In the genomic region with DNA sequence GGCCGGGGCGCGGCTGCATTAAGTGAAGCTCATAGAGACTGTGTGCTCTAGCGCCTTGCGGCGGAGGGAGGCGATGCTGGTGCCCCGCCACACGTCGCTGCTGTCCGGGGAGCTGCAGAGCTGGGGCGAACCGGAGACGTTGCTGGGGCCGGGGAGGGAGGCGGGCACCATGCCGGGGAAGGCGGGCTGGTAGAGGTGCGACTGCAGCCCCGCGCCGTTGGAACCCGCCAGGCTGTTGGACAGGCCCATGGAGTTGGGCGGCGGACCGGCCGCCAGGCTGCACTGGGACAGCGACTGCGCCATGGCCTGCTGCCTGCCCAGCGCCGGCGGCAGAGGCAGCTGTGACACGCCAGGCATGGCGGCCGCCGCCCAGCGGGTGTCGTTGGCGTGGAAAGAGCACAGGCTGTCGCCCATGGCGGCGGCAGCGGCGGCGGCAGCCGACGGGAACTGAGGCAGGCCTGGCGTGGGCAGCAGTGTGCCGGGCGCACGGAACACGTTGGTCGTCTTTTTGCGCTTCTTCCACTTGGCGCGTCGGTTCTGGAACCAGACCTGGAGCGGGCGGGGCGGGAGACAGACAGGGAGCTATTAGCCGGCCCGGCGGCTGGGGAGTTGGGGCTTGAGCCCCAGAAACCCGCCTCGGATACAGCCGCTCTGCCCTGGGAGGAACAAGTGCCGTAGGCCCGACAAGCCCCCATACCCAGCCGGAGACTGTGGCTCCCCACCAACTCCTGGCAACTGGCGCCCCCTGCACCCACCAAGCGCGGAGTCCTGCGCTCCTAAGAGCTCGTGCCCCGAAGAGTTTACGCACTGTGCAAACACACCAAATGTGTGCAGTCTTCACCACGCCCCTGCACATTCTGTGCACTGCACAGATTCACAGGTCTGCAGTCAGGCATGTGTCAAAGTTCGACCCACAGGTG, we compare ENCODE assay signal across 8 cellular contexts. TPM values are rescaled to one million over a fixed set of nuclear protein-coding genes. Genes with fewer than 3 reads are reported as not detected.
DNase-seq lines count a peak whose midpoint lies in the region; ATAC-seq, FAIRE-seq and TF ChIP-seq lines count a peak whose summit lies in the region.

No MANE protein-coding gene starts in this region.

- H3K27ac ChIP-seq in OCI-LY7 (ENCODE audit: low read depth, low read length, poor library complexity, severe bottlenecking) (no peak overlapping the region), GM12878 (ENCODE audit: control insufficient read depth, insufficient read depth) (peak overlapping the region; percentile 78)

- FAIRE-seq in GM12878 (lab: Jason Lieb, UNC), result peak; percentile 69

- peak; percentile 30; the same call in 1 of the 2 replicates for TF ChIP-seq RAD21 in GM12878 (IDR thresholded peaks at IDR 0.05; ENCODE audit: insufficient read depth, low read depth, low read length)

- BruUV-seq in OCI-LY7 (replicated peaks; lab: Mats Ljungman, UMichigan) (no TSS peak), GM12878 (replicated peaks; lab: Mats Ljungman, UMichigan) (TSS peak; percentile 72)

- H3K27me3 Mint-ChIP-seq in stimulated activated memory B cell treated with anti-CD40 and anti-IgM and Interleukin-4, amounts not matched to agents 10 μg/mL and 1 μg/mL and 100 μg/mL, for 72 hours, result peaks cover 56% of the 10 kb centered on the region

- POLR2A ChIA-PET in OCI-LY7 (lab: Charles Lee), result no interaction called here
- POLR2A ChIA-PET in GM12878 (lab: Charles Lee), result interaction anchor here (0.6 to 2.3 kb wide), 19 partner anchors 8 to 1355 kb away, joined by 3 to 13 read pairs (median 5); a partner anchor contains a TSS

- H3K79me2 ChIP-seq in OCI-LY7 (ENCODE audit: insufficient read depth, low read depth, low read length) (no peaks in the 10 kb centered on the region), GM12878 (ENCODE audit: control insufficient read depth, insufficient read depth, low read length) (no peaks in the 10 kb centered on the region)

- H3K4me3 Mint-ChIP-seq in stimulated activated memory B cell treated with anti-CD40 and anti-IgM and Interleukin-4, amounts not matched to agents 10 μg/mL and 1 μg/mL and 100 μg/mL, for 72 hours, result peak overlapping the region; percentile 78

- H3K9me2 ChIP-seq in OCI-LY7 (ENCODE audit: insufficient read depth, low read length), result no peaks in the 10 kb centered on the region

- H3K4me1 ChIP-seq in OCI-LY7 (ENCODE audit: insufficient read depth, low read length, poor library complexity, severe bottlenecking) (no peaks in the 10 kb centered on the region), GM12878 (ENCODE audit: control insufficient read depth, insufficient read depth, low read length) (no peaks in the 10 kb centered on the region; the same call in 1 of the 2 replicates)

- DNase-seq in GM03348 (ENCODE audit: low spot score) (peak; percentile 67), GM20000 (ENCODE audit: low spot score) (peak; percentile 93), OCI-LY7 (ENCODE audit: low spot score) (no peak), GM12878 (ENCODE audit: low read depth, low spot score) (no peak), left lobe of liver (ENCODE audit: low spot score) (peak; percentile 51), T-helper 9 cell (no peak)

- peaks cover 5% of the 10 kb centered on the region for H3K36me3 Mint-ChIP-seq in stimulated activated memory B cell treated with anti-CD40 and anti-IgM and Interleukin-4, amounts not matched to agents 10 μg/mL and 1 μg/mL and 100 μg/mL, for 72 hours

- peaks cover 21% of the 10 kb centered on the region for H3K4me1 Mint-ChIP-seq in stimulated activated memory B cell treated with anti-CD40 and anti-IgM and Interleukin-4, amounts not matched to agents 10 μg/mL and 1 μg/mL and 100 μg/mL, for 72 hours

- 1% methylated on average over 72 of the region's 78 CpGs for WGBS in GM12878 (ENCODE audit: insufficient coverage, insufficient replicate concordance, low lambda C conversion rate, missing lambda C conversion rate)

- TF ChIP-seq EP300 in GM12878 (IDR thresholded peaks at IDR 0.05; ENCODE audit: borderline replicate concordance in 1 of 2, control insufficient read depth in 1 of 2, low read depth in 2 of 2, low read length in 2 of 2), result no peak

- H2AFZ ChIP-seq in OCI-LY7 (ENCODE audit: low read length) (no peak overlapping the region), GM12878 (ENCODE audit: control insufficient read depth, low read depth, low read length) (peak overlapping the region; percentile 81)

- in situ Hi-C loops in GM12878 (cut with MboI), result no loop called here

- H3K9me3 ChIP-seq in OCI-LY7 (ENCODE audit: low read length) (no peaks in the 10 kb centered on the region), GM12878 (replicated peaks; ENCODE audit: control insufficient read depth, insufficient read depth, low read length) (peaks cover 4% of the 10 kb centered on the region; the same call in 2 of the 3 replicates)

- CTCF ChIA-PET in OCI-LY7 (lab: Charles Lee; ENCODE audit: unreplicated experiment), result no interaction called here
- CTCF ChIA-PET in GM12878 (lab: Yijun Ruan, JAX), result interaction anchor here (0.6 to 2.7 kb wide), 21 partner anchors 9 to 733 kb away, joined by 3 to 33 read pairs (median 3); a partner anchor contains a TSS

- intact Hi-C loops in OCI-LY7 (cut with micrococcal nuclease; ENCODE audit: unreplicated experiment), result no loop called here
- intact Hi-C loops in GM12878 (cut with micrococcal nuclease; ENCODE audit: unreplicated experiment), result loop anchor here (1.0 to 5.0 kb wide), 7 partner anchors 40 to 537 kb away; a partner anchor contains a TSS

- peak overlapping the region; percentile 77 for H3K9ac ChIP-seq in GM12878 (ENCODE audit: control insufficient read depth, insufficient read depth, low read length)

- H3K4me3 ChIP-seq in OCI-LY7 (ENCODE audit: low read depth, low read length, poor library complexity, severe bottlenecking) (peak overlapping the region; percentile 36), GM12878 (peak overlapping the region; percentile 76)

- H3K9me3 Mint-ChIP-seq in stimulated activated memory B cell treated with anti-CD40 and anti-IgM and Interleukin-4, amounts not matched to agents 10 μg/mL and 1 μg/mL and 100 μg/mL, for 72 hours, result peaks cover 7% of the 10 kb centered on the region

- peak; percentile 90 for TF ChIP-seq POLR2A in GM12878 (IDR thresholded peaks at IDR 0.05; ENCODE audit: low read depth, low read length)

- RAD21 ChIA-PET in GM12878 (lab: Charles Lee; ENCODE audit: unreplicated experiment), result interaction anchor here (0.7 to 3.2 kb wide), 36 partner anchors 9 to 856 kb away, joined by 3 to 47 read pairs (median 4); a partner anchor contains a TSS

- ATAC-seq in HG03565 (IDR thresholded peaks at IDR 0.05; ENCODE audit: unreplicated experiment) (peak; percentile 76), GM12878 (peak; percentile 87), left lobe of liver (peak; percentile 90)
- peak; percentile 93 for ATAC-seq in stimulated activated memory B cell treated with anti-CD40 and anti-IgM and Interleukin-4, amounts not matched to agents 10 μg/mL and 1 μg/mL and 100 μg/mL, for 72 hours

- H3K27me3 ChIP-seq in GM12878 (replicated peaks in 1 of 2; ENCODE audit: control insufficient read depth in 2 of 2, insufficient read depth in 2 of 2, low read length in 1 of 2), result peaks cover 0 to under 1% of the 10 kb centered on the region in 2 experiments; a peak in 1 of 4 replicates

- TF ChIP-seq CTCF in GM20000 (IDR thresholded peaks at IDR 0.05; ENCODE audit: extremely low read depth, missing control alignments) (no peak), OCI-LY7 (conservative IDR thresholded peaks at IDR 0.05; ENCODE audit: low read length) (no peak), GM12878 (IDR thresholded peaks at IDR 0.05 in 2 of 3, conservative IDR thresholded peaks at IDR 0.05 in 1 of 3; ENCODE audit: control insufficient read depth in 2 of 3, extremely low read depth in 1 of 3, insufficient read depth in 1 of 3, low read depth in 3 of 3, low read length in 3 of 3) (peak; percentile 30 to 57 (median 56); a peak in 5 of 6 replicates)

- H3K27ac Mint-ChIP-seq in stimulated activated memory B cell treated with anti-CD40 and anti-IgM and Interleukin-4, amounts not matched to agents 10 μg/mL and 1 μg/mL and 100 μg/mL, for 72 hours, result peak overlapping the region; percentile 24

- H4K20me1 ChIP-seq in OCI-LY7 (ENCODE audit: insufficient read depth, low read length) (no peaks in the 10 kb centered on the region), GM12878 (ENCODE audit: control insufficient read depth, insufficient read depth) (no peaks in the 10 kb centered on the region)

- H3K4me2 ChIP-seq in OCI-LY7 (ENCODE audit: low read length) (peak overlapping the region; percentile 65; the same call in 1 of the 2 replicates), GM12878 (ENCODE audit: control insufficient read depth, insufficient read depth) (peak overlapping the region; percentile 80)

- SMC1A ChIA-PET in GM12878 (lab: Charles Lee; ENCODE audit: uncharacterized antibody, unreplicated experiment), result interaction anchor here (0.6 to 3.5 kb wide), 26 partner anchors 11 to 532 kb away, joined by 3 to 30 read pairs (median 3); a partner anchor contains a TSS

- H3K36me3 ChIP-seq in OCI-LY7 (ENCODE audit: insufficient read depth, low read length), result no peaks in the 10 kb centered on the region
- no peaks in the 10 kb centered on the region for H3K36me3 ChIP-seq in GM12878 (ENCODE audit: control insufficient read depth in 2 of 2, insufficient read depth in 2 of 2, low read length in 1 of 2)

RNA-seq across cellular contexts. Expression of a gene that starts 8.0 kb away (rescaled TPM):
- not detected in 2 replicates for total RNA-seq in OCI-LY7 (2014; rRNA removed; shearing (Covaris generic))
- total RNA-seq in OCI-LY7 (2022) (not detected in 2 replicates), GM12878 (2014; rRNA removed) (0.45 and 0.54 TPM in 2 replicates), GM12878 (2014; rRNA removed; fragmentation: Illumina TruSeq; extraction: Trizol) (0.31 and 0.46 TPM in 2 replicates), GM12878 (2021) (8.4 and 8.5 TPM in 2 replicates), left lobe of liver (not detected)
- 2.2 and 2.7 TPM in 2 replicates for total RNA-seq in GM12878 (2013; cell fraction: nucleolus; rRNA removed)
- 0.66 TPM for polyA plus RNA-seq in GM12878 (2011; ENCODE audit: low read depth)
- polyA plus RNA-seq in GM12878 (2011; rRNA removed) (0.63 and 0.71 TPM in 2 replicates), GM12878 (2014; fragmentation: Illumina TruSeq; extraction: Trizol) (2.3 and 3.5 TPM in 2 replicates), GM12878 (2014; fragmentation: Nextera tagmentation; extraction: Ambion mirVana) (1 to 10 TPM; 1.5 to 2.6 TPM), GM12878 (2014; rRNA removed) (2.3 and 3.1 TPM in 2 replicates), GM12878 (2016; fragmentation: Nextera tagmentation; extraction: Ambion mirVana) (1 to 10 TPM; 3.3 to 8.8 TPM)
- polyA plus RNA-seq in GM12878 (2011; cell fraction: cytosol; rRNA removed), result 0.82 and 1.1 TPM in 2 replicates
- 1.8 and 2.6 TPM in 2 replicates for polyA plus RNA-seq in GM12878 (2011; cell fraction: nucleus; rRNA removed)
- 0.88 and 1.2 TPM in 2 replicates for polyA plus RNA-seq in GM12878 (2012)
- 0.93 and 1.1 TPM in 2 replicates for polyA minus RNA-seq in GM12878 (2011; rRNA and poly(A)+ RNA removed)
- polyA minus RNA-seq in GM12878 (2011; cell fraction: cytosol; rRNA and poly(A)+ RNA removed), result 1.6 and 1.9 TPM in 2 replicates
- 0.48 and 1.2 TPM in 2 replicates for polyA minus RNA-seq in GM12878 (2011; cell fraction: nucleus; rRNA and poly(A)+ RNA removed)

Comparison
In these comparisons a context has a peak if more than half of its experiments do, and no peak if none do; other contexts are left out.
1. DNase-seq: peak in GM03348 (single experiment), GM20000 (single experiment) and left lobe of liver (single experiment); none in OCI-LY7 (single experiment), GM12878 (single experiment) and T-helper 9 cell (single experiment).
2. CTCF ChIP-seq: peak in GM12878 (3 of 3); none in GM20000 (single experiment) and OCI-LY7 (single experiment).
3. Peak in every context shown above with its lines, with median percentiles within 50 percentile points of each other: ATAC-seq.